Comparison of ENCODE assay signal across 15 cellular contexts in the genomic region with DNA sequence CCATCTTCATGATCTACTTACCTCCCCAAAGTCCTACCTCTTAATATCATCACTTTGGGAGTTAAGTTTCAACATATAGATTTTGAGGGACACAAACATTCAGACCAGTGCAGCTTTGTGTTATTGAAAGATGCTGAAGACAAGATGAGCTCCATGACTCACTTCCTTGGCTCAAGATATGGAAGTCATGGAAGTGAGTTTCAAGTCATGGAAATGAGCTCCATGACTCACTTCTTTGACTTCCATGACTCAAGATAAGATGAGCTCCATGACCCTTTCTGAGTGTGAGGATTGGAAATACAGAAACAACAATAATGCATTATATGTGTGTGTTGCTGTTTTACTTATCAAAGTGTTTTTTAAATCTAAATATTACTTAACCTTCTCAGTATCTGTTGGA.
A peak's percentile ranks its signal among the peaks of the same experiment; 100 is the strongest.
DNase-seq lines count a peak whose midpoint lies in the region; ATAC-seq and TF ChIP-seq lines count a peak whose summit lies in the region.
"Had no signal": no experiment of that assay in that cellular context is flagged by ENCODE, and none has a peak within 500 bp of the region (broad histone marks: within the 10 kb centered on the region; RNA-seq: fewer than 3 reads in every experiment).

No MANE protein-coding gene starts in this region.

- H4K20me1 ChIP-seq in hepatocyte (ENCODE audit: insufficient read depth, poor library complexity, severe bottlenecking): no peaks in the 10 kb centered on the region
- H4K20me1 ChIP-seq: BLaER1 had no signal

- POLR2A ChIA-PET in A673 (lab: Charles Lee; ENCODE audit: low non-redundant PET): interaction anchor here (0.6 kb wide), 1 partner anchor 313 kb away, joined by 3 read pairs; no protein-coding TSS in a partner anchor

- DNase-seq in A673 (ENCODE audit: low spot score): peak; percentile 30
- peak; percentile 42 for DNase-seq in HFF-Myc (ENCODE audit: extremely low read depth, low read depth)
- DNase-seq in adipocyte (ENCODE audit: low read depth): peak; percentile 22
- DNase-seq in glomerular endothelial cell (ENCODE audit: extremely low read depth, low read depth, low spot score): peak; percentile 34
- DNase-seq in esophagus squamous epithelium (lab: John Stamatoyannopoulos, UW): no peak
- DNase-seq in middle frontal gyrus (ENCODE audit: extremely low spot score, low spot score): no peak
- DNase-seq in hepatocyte (ENCODE audit: low spot score): no peak
- DNase-seq: activated T-cell treated with anti-CD3 and anti-CD28 coated beads, Interleukin-2, amount 50 U/mL, for 72 hours; left colon; NCI-H748 treated with DMSO at 0.1 percent for 48 hours; stimulated activated CD8-positive, alpha-beta memory T cell treated with anti-CD3 and anti-CD28 coated beads, Interleukin-4, amount 100 ng/mL, for 48 hours had no signal

- H3K9me3 ChIP-seq in A673 (ENCODE audit: low read depth, low read length, poor library complexity, severe bottlenecking) (no peaks in the 10 kb centered on the region), adipocyte (ENCODE audit: control insufficient read depth, low read length) (no peaks in the 10 kb centered on the region), esophagus squamous epithelium (no peaks in the 10 kb centered on the region), hepatocyte (ENCODE audit: low read depth) (no peaks in the 10 kb centered on the region)
- H3K9me3 ChIP-seq: BLaER1 had no signal

- H3K4me3 ChIP-seq in A673 (ENCODE audit: low read depth, low read length, poor library complexity, severe bottlenecking): no peak overlapping the region
- H3K4me3 ChIP-seq in HFF-Myc (replicated peaks; ENCODE audit: low read depth, low read length): no peak overlapping the region
- no peak overlapping the region for H3K4me3 ChIP-seq in adipocyte (ENCODE audit: low read length)
- no peak overlapping the region for H3K4me3 ChIP-seq in esophagus squamous epithelium
- H3K4me3 ChIP-seq in hepatocyte: no peak overlapping the region
- H3K4me3 ChIP-seq: BLaER1 had no signal

- BruUV-seq in A673 (replicated peaks; lab: Mats Ljungman, UMichigan): no TSS peak

- no peak for TF ChIP-seq POLR2A in esophagus squamous epithelium (IDR thresholded peaks at IDR 0.05)

- no peaks in the 10 kb centered on the region for H3K79me2 ChIP-seq in hepatocyte

- H3K4me2 ChIP-seq in hepatocyte: no peak overlapping the region
- H3K4me2 ChIP-seq: BLaER1 had no signal

- H3K27ac ChIP-seq in A673 (ENCODE audit: low read depth, low read length, poor library complexity, severe bottlenecking) (no peak overlapping the region), esophagus squamous epithelium (no peak overlapping the region), hepatocyte (no peak overlapping the region)
- H3K27ac ChIP-seq: BLaER1 had no signal

- H2AFZ ChIP-seq in hepatocyte: no peak overlapping the region

- intact Hi-C loops in A673 (cut with micrococcal nuclease; ENCODE audit: unreplicated experiment) (no loop called here), esophagus squamous epithelium (cut with DNase I) (no loop called here)

- H3K9ac ChIP-seq in adipocyte (ENCODE audit: low read length): no peak overlapping the region
- H3K9ac ChIP-seq: BLaER1 had no signal

- H3K4me1 ChIP-seq in A673 (ENCODE audit: insufficient read depth, low read length, poor library complexity, severe bottlenecking) (no peaks in the 10 kb centered on the region), adipocyte (ENCODE audit: control insufficient read depth, insufficient read depth, low read length) (peaks cover 6% of the 10 kb centered on the region), esophagus squamous epithelium (no peaks in the 10 kb centered on the region), hepatocyte (ENCODE audit: insufficient read depth) (no peaks in the 10 kb centered on the region)
- H3K4me1 ChIP-seq: BLaER1 had no signal

- H3K27me3 ChIP-seq in A673 (replicated peaks; ENCODE audit: insufficient read depth, low read depth, low read length, poor library complexity) (no peaks in the 10 kb centered on the region), adipocyte (replicated peaks; ENCODE audit: control insufficient read depth, insufficient read depth, low read length) (no peaks in the 10 kb centered on the region), esophagus squamous epithelium (no peaks in the 10 kb centered on the region), hepatocyte (no peaks in the 10 kb centered on the region)
- H3K27me3 ChIP-seq: BLaER1 had no signal

- no peak for ATAC-seq in HG03460 (IDR thresholded peaks at IDR 0.05; ENCODE audit: unreplicated experiment)
- ATAC-seq: activated CD4-positive, CD25-positive, alpha-beta regulatory T cell treated with anti-CD3 and anti-CD28 coated beads, Interleukin-2, amount 50 U/mL, for 24 hours; activated T-cell treated with anti-CD3 and anti-CD28 coated beads, Interleukin-2, amount 50 U/mL, for 72 hours; esophagus mucosa; left colon had no signal

- no peak for TF ChIP-seq CTCF in A673 (conservative IDR thresholded peaks at IDR 0.05; ENCODE audit: low read depth, low read length)
- no peak for TF ChIP-seq CTCF in HFF-Myc (IDR thresholded peaks at IDR 0.05; ENCODE audit: low read depth, low read length, missing control alignments)
- TF ChIP-seq CTCF in esophagus squamous epithelium (IDR thresholded peaks at IDR 0.05): no peak
- TF ChIP-seq CTCF in hepatocyte (IDR thresholded peaks at IDR 0.05; ENCODE audit: poor library complexity): no peak

- CTCF ChIA-PET in A673 (lab: Charles Lee): no interaction called here

- no peaks in the 10 kb centered on the region for H3K36me3 ChIP-seq in A673 (ENCODE audit: insufficient read depth, low read length, poor library complexity, severe bottlenecking)
- H3K36me3 ChIP-seq in adipocyte (ENCODE audit: control insufficient read depth, insufficient read depth, low read length, severe bottlenecking): peaks cover 6% of the 10 kb centered on the region
- H3K36me3 ChIP-seq in esophagus squamous epithelium: no peaks in the 10 kb centered on the region
- no peaks in the 10 kb centered on the region for H3K36me3 ChIP-seq in hepatocyte (replicated peaks; ENCODE audit: insufficient read depth, low read depth)
- H3K36me3 ChIP-seq: BLaER1 had no signal

- H3K9me2 ChIP-seq in hepatocyte (replicated peaks; ENCODE audit: insufficient read depth): no peaks in the 10 kb centered on the region

Comparison
In these comparisons a context has a peak if more than half of its experiments do, and no peak if none do; other contexts are left out.
1. DNase-seq: peak in A673 (single experiment), HFF-Myc (single experiment), adipocyte (single experiment) and glomerular endothelial cell (single experiment); none in esophagus squamous epithelium (single experiment), middle frontal gyrus (single experiment) and hepatocyte (single experiment).